8 cellular contexts compared by ENCODE assay signal in the genomic region with DNA sequence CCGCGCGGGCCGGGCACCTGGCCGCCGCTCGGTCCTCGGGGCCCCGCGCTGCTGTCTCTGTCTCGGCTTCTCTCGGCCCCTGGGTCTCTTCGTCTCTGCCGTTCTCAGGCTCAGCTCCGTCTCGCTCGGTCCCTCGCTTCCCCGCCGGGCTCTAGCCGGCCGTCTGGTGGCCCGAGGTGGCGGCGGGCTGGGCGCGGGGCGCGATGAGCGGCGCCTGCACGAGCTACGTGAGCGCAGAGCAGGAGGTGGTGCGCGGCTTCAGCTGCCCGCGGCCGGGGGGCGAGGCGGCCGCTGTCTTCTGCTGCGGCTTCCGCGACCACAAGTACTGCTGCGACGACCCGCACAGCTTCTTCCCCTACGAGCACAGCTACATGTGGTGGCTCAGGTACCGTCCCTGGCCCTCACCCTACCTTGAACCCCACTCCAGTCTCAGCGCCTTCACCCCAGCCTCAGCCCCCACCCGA. TPM values are rescaled to one million over a fixed set of nuclear protein-coding genes. Genes with fewer than 3 reads are reported as not detected.
DNase-seq lines count a peak whose midpoint lies in the region; ATAC-seq lines count a peak whose summit lies in the region.

No MANE protein-coding gene starts in this region.

- H3K27me3 ChIP-seq in NT2/D1 (ENCODE audit: insufficient read depth, insufficient read length), result peaks cover 36% of the 10 kb centered on the region

- H3K27me3 Mint-ChIP-seq in activated naive CD8-positive, alpha-beta T cell treated with anti-CD3 and anti-CD28 coated beads, Interleukin-2, amount 50 U/mL, for 24 hours, result no peaks in the 10 kb centered on the region
- no peaks in the 10 kb centered on the region for H3K27me3 Mint-ChIP-seq in stimulated activated naive CD8-positive, alpha-beta T cell treated with anti-CD3 and anti-CD28 coated beads, Interleukin-15, Interleukin-2, amounts not matched to agents 100 ng/mL and 50 ng/mL, for 24 hours

- H3K9me3 ChIP-seq in NT2/D1 (ENCODE audit: insufficient read depth, low read length), result no peaks in the 10 kb centered on the region

- H3K27ac Mint-ChIP-seq in activated naive CD8-positive, alpha-beta T cell treated with anti-CD3 and anti-CD28 coated beads, Interleukin-2, amount 50 U/mL, for 24 hours, result peak overlapping the region; percentile 99
- peak overlapping the region; percentile 97 for H3K27ac Mint-ChIP-seq in stimulated activated naive CD8-positive, alpha-beta T cell treated with anti-CD3 and anti-CD28 coated beads, Interleukin-15, Interleukin-2, amounts not matched to agents 100 ng/mL and 50 ng/mL, for 24 hours

- peak overlapping the region; percentile 89 for H3K4me3 Mint-ChIP-seq in activated naive CD8-positive, alpha-beta T cell treated with anti-CD3 and anti-CD28 coated beads, Interleukin-2, amount 50 U/mL, for 24 hours
- peak overlapping the region; percentile 89 for H3K4me3 Mint-ChIP-seq in stimulated activated naive CD8-positive, alpha-beta T cell treated with anti-CD3 and anti-CD28 coated beads, Interleukin-15, Interleukin-2, amounts not matched to agents 100 ng/mL and 50 ng/mL, for 24 hours

- ATAC-seq in activated naive CD8-positive, alpha-beta T cell treated with anti-CD3 and anti-CD28 coated beads, Interleukin-2, amount 50 U/mL, for 24 hours, result peak; percentile 1
- ATAC-seq in left colon, result peak; percentile 31
- no peak for ATAC-seq in GM21529 (IDR thresholded peaks at IDR 0.05; ENCODE audit: unreplicated experiment)

- H3K4me3 ChIP-seq in NT2/D1 (ENCODE audit: insufficient read length, low read depth), result peak overlapping the region; percentile 40

- peaks cover 3% of the 10 kb centered on the region for H3K36me3 Mint-ChIP-seq in activated naive CD8-positive, alpha-beta T cell treated with anti-CD3 and anti-CD28 coated beads, Interleukin-2, amount 50 U/mL, for 24 hours (ENCODE audit: low read depth)
- peaks cover 6% of the 10 kb centered on the region for H3K36me3 Mint-ChIP-seq in stimulated activated naive CD8-positive, alpha-beta T cell treated with anti-CD3 and anti-CD28 coated beads, Interleukin-15, Interleukin-2, amounts not matched to agents 100 ng/mL and 50 ng/mL, for 24 hours (ENCODE audit: low read depth)

- DNase-seq in CD1c-positive myeloid dendritic cell (ENCODE audit: extremely low spot score) (peak; percentile 5), NT2/D1 (ENCODE audit: low read depth, low spot score) (no peak), left colon (peak in 1 of 2 donors; percentile 26), NCI-H1048 (lab: John Stamatoyannopoulos, UW) (no peak), NOMO-1 treated with dmso at 0.1 percent for 144 hours (lab: John Stamatoyannopoulos, UW; ENCODE audit: unreplicated experiment) (no peak)
- peak; percentile 42 for DNase-seq in activated naive CD8-positive, alpha-beta T cell treated with anti-CD3 and anti-CD28 coated beads, Interleukin-2, amount 50 U/mL, for 24 hours

- H3K36me3 ChIP-seq in NT2/D1 (ENCODE audit: insufficient read depth, insufficient read length, low read length), result no peaks in the 10 kb centered on the region

- peak overlapping the region; percentile 75 for H3K9ac ChIP-seq in NT2/D1 (ENCODE audit: insufficient read length, low read depth)

- intact Hi-C loops in left colon (cut with DNase I, micrococcal nuclease), result no loop called here

- peaks cover 64% of the 10 kb centered on the region for H3K4me1 Mint-ChIP-seq in activated naive CD8-positive, alpha-beta T cell treated with anti-CD3 and anti-CD28 coated beads, Interleukin-2, amount 50 U/mL, for 24 hours
- H3K4me1 Mint-ChIP-seq in stimulated activated naive CD8-positive, alpha-beta T cell treated with anti-CD3 and anti-CD28 coated beads, Interleukin-15, Interleukin-2, amounts not matched to agents 100 ng/mL and 50 ng/mL, for 24 hours (ENCODE audit: low read depth), result peaks cover 72% of the 10 kb centered on the region

- no peaks in the 10 kb centered on the region for H3K9me3 Mint-ChIP-seq in activated naive CD8-positive, alpha-beta T cell treated with anti-CD3 and anti-CD28 coated beads, Interleukin-2, amount 50 U/mL, for 24 hours
- no peaks in the 10 kb centered on the region for H3K9me3 Mint-ChIP-seq in stimulated activated naive CD8-positive, alpha-beta T cell treated with anti-CD3 and anti-CD28 coated beads, Interleukin-15, Interleukin-2, amounts not matched to agents 100 ng/mL and 50 ng/mL, for 24 hours

- peaks cover 20% of the 10 kb centered on the region for H3K4me1 ChIP-seq in NT2/D1 (ENCODE audit: insufficient read depth, insufficient read length)

RNA-seq across cellular contexts. Expression of gene SHISAL2A, which starts 0.4 kb away (rescaled TPM):
- total RNA-seq in left colon, result under 1 TPM; 0.34 to 0.45 TPM

RNA-seq across cellular contexts. Expression of gene GPX7, which starts 31.2 kb away (rescaled TPM):
- total RNA-seq in left colon, result 1 to 10 TPM; 1.4 to 3.0 TPM

Comparison
In these comparisons a context has a peak if more than half of its experiments do, and no peak if none do; other contexts are left out.
1. DNase-seq: peak in CD1c-positive myeloid dendritic cell (single experiment) and activated naive CD8-positive, alpha-beta T cell treated with anti-CD3 and anti-CD28 coated beads, Interleukin-2, amount 50 U/mL, for 24 hours (single experiment); none in NT2/D1 (single experiment), NCI-H1048 (single experiment) and NOMO-1 treated with dmso at 0.1 percent for 144 hours (single experiment).